ENCODE assay signal across 1 cellular context in genomic region chr16:87780385-87780989, GRCh38.
TF ChIP-seq lines count a peak whose summit lies in the region.

No MANE protein-coding gene starts in this region.

TF ChIP-seq in GM12878, 131 proteins besides CTCF, POLR2A, EP300 and RAD21 (continued from another document and continues in another):
- TF ChIP-seq ZBTB4 (CRISPR knock-in tag; IDR thresholded peaks at IDR 0.05) (no peak), ZNF622 (IDR thresholded peaks at IDR 0.05) (no peak), SP1 (IDR thresholded peaks at IDR 0.05; ENCODE audit: low read depth, low read length) (peak; percentile 51), E4F1 (IDR thresholded peaks at IDR 0.05; ENCODE audit: borderline replicate concordance, partially characterized antibody) (no peak), SMAD5 (IDR thresholded peaks at IDR 0.05; ENCODE audit: low read depth) (no peak), HDAC6 (IDR thresholded peaks at IDR 0.05; ENCODE audit: unreplicated experiment) (no peak), TCF7 (IDR thresholded peaks at IDR 0.05; ENCODE audit: borderline replicate concordance) (peak; percentile 46; the same call in 1 of the 2 replicates), SREBF2 (IDR thresholded peaks at IDR 0.05; ENCODE audit: low read length) (no peak), RELA (IDR thresholded peaks at IDR 0.05; ENCODE audit: borderline replicate concordance, partially characterized antibody) (no peak), SMC3 (IDR thresholded peaks at IDR 0.05; ENCODE audit: borderline replicate concordance, low read length) (no peak), TCF12 (IDR thresholded peaks at IDR 0.05; ENCODE audit: low read depth, low read length) (no peak), PAX5 (IDR thresholded peaks at IDR 0.05; ENCODE audit: borderline replicate concordance, low read depth, low read length) (no peak), STAT3 (IDR thresholded peaks at IDR 0.05; ENCODE audit: low read depth, low read length) (no peak), PBX3 (IDR thresholded peaks at IDR 0.05; ENCODE audit: insufficient replicate concordance, low read depth, low read length) (no peak), IRF5 (IDR thresholded peaks at IDR 0.05; ENCODE audit: borderline replicate concordance) (no peak), SREBF1 (IDR thresholded peaks at IDR 0.05; ENCODE audit: low read length) (no peak), SUZ12 (IDR thresholded peaks at IDR 0.05; ENCODE audit: unreplicated experiment) (no peak), FOXM1 (IDR thresholded peaks at IDR 0.05; ENCODE audit: low read depth, low read length) (peak; percentile 65; the same call in 1 of the 2 replicates), NR2F1 (conservative IDR thresholded peaks at IDR 0.05) (no peak), KDM1A (IDR thresholded peaks at IDR 0.05; ENCODE audit: borderline replicate concordance) (no peak), CBX5 (IDR thresholded peaks at IDR 0.05; ENCODE audit: low read depth) (no peak), PML (IDR thresholded peaks at IDR 0.05; ENCODE audit: low read length) (0 out of 2 replicates have a peak, but pooled peaks have one; percentile 35), CEBPZ (IDR thresholded peaks at IDR 0.05; ENCODE audit: low read depth, low read length) (no peak), RCOR1 (conservative IDR thresholded peaks at IDR 0.05; ENCODE audit: low read depth, low read length) (no peak), KLF5 (IDR thresholded peaks at IDR 0.05; ENCODE audit: partially characterized antibody) (no peak), E2F4 (IDR thresholded peaks at IDR 0.05; ENCODE audit: low read depth, low read length) (no peak), EGR1 (IDR thresholded peaks at IDR 0.05; ENCODE audit: borderline replicate concordance in 1 of 2, low read depth in 2 of 2, low read length in 2 of 2) (peak; percentile 73 to 99), BCLAF1 (IDR thresholded peaks at IDR 0.05) (no peak), ZNF24 (IDR thresholded peaks at IDR 0.05) (no peak), ZNF687 (IDR thresholded peaks at IDR 0.05) (no peak), SMARCA5 (IDR thresholded peaks at IDR 0.05) (no peak), GABPA (IDR thresholded peaks at IDR 0.05; ENCODE audit: low read depth) (0 out of 2 replicates have a peak, but pooled peaks have one; percentile 37), CBFB (IDR thresholded peaks at IDR 0.05; ENCODE audit: low read depth) (peak; percentile 87), ETV6 (conservative IDR thresholded peaks at IDR 0.05 in 1 of 2, IDR thresholded peaks at IDR 0.05 in 1 of 2; ENCODE audit: borderline replicate concordance in 1 of 2, low read depth in 1 of 2) (peak in 1 of 2 experiments; percentile 98; a peak in 2 of 4 replicates), RFX5 (IDR thresholded peaks at IDR 0.05; ENCODE audit: low read depth, low read length) (no peak), RB1 (IDR thresholded peaks at IDR 0.05; ENCODE audit: borderline replicate concordance) (no peak), HDGF (IDR thresholded peaks at IDR 0.05) (no peak), MLLT1 (IDR thresholded peaks at IDR 0.05) (0 out of 2 replicates have a peak, but pooled peaks have one; percentile 54), NBN (IDR thresholded peaks at IDR 0.05) (peak; percentile 84)
